9 cellular contexts compared by ENCODE assay signal in the genomic region with DNA sequence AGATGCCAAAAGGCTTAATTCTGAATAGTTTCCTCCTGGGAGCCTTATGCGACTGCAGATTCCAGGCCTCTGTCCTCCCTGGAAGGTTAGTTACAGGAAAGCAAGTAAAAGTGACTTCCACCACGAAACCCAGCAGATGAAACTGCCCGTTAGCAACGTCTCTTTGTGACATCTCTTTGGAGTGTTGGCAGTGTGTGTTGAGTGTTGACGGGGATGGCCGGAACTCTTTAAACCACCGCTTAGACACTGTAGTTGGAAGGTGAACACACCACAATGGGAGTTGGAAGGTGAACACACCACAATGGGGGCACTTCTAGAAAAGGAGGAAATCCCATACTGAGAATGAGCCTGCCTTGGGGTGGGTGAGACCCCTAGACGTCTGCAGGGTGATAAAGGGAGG. TPM values are rescaled to one million over a fixed set of nuclear protein-coding genes. Genes with fewer than 3 reads are reported as not detected.
DNase-seq lines count a peak whose midpoint lies in the region; ATAC-seq, FAIRE-seq and TF ChIP-seq lines count a peak whose summit lies in the region.
"Had no signal": no experiment of that assay in that cellular context is flagged by ENCODE, and none has a peak within 500 bp of the region (broad histone marks: within the 10 kb centered on the region; RNA-seq: fewer than 3 reads in every experiment).

No MANE protein-coding gene starts in this region.

- no peaks in the 10 kb centered on the region for H3K36me3 ChIP-seq in small intestine (ENCODE audit: control insufficient read depth in 2 of 2, insufficient read depth in 2 of 2, low read length in 2 of 2)
- H3K36me3 ChIP-seq in tibial artery = no peaks in the 10 kb centered on the region
- H3K36me3 ChIP-seq in smooth muscle cell (ENCODE audit: low read depth) = no peaks in the 10 kb centered on the region

- no peaks in the 10 kb centered on the region for H4K20me1 ChIP-seq in smooth muscle cell (ENCODE audit: low read depth)

- DNase-seq in GM12891 (ENCODE audit: insufficient read length, low spot score) (no peak), NCI-H69 (lab: John Stamatoyannopoulos, UW) (peak; percentile 35), small intestine (no peak), substantia nigra (lab: John Stamatoyannopoulos, UW) (no peak), tibial artery (no peak), smooth muscle cell (lab: John Stamatoyannopoulos, UW; ENCODE audit: unreplicated experiment) (no peak)
- DNase-seq in central memory CD4-positive, alpha-beta T cell = peak; percentile 34
- DNase-seq: GDM1 had no signal

- FAIRE-seq in GM12891 (lab: Jason Lieb, UNC) = peak; percentile 75
- FAIRE-seq in small intestine (lab: Jason Lieb, UNC) = no peak

- intact Hi-C loops in tibial artery (cut with DNase I; ENCODE audit: low total_unique reads) = no loop called here

- no peak overlapping the region for H3K9ac ChIP-seq in smooth muscle cell (ENCODE audit: low read depth)

- no peak for ATAC-seq in HG03442 (IDR thresholded peaks at IDR 0.05; ENCODE audit: unreplicated experiment)

- H3K9me3 ChIP-seq in small intestine (ENCODE audit: control insufficient read depth, low read depth) = no peaks in the 10 kb centered on the region
- no peaks in the 10 kb centered on the region for H3K9me3 ChIP-seq in tibial artery
- H3K9me3 ChIP-seq in smooth muscle cell (replicated peaks; ENCODE audit: low read depth) = no peaks in the 10 kb centered on the region

- H3K4me3 ChIP-seq in small intestine (ENCODE audit: low read depth in 1 of 2, low read length in 2 of 2) (peak overlapping the region in 1 of 2 donors; percentile 48), tibial artery (no peak overlapping the region), smooth muscle cell (no peak overlapping the region)

- peaks cover 3 to 7% of the 10 kb centered on the region in 2 donors for H3K27me3 ChIP-seq in small intestine (ENCODE audit: control insufficient read depth in 2 of 2, insufficient read depth in 2 of 2, low read length in 2 of 2)
- H3K27me3 ChIP-seq in tibial artery = peaks cover 0 to 54% of the 10 kb centered on the region in 2 donors
- H3K27me3 ChIP-seq in smooth muscle cell (ENCODE audit: low read depth) = peaks cover 58% of the 10 kb centered on the region

- no peaks in the 10 kb centered on the region for H3F3A ChIP-seq in smooth muscle cell (ENCODE audit: low read depth)

- no peak overlapping the region for H2AFZ ChIP-seq in smooth muscle cell (ENCODE audit: low read depth)

- no peaks in the 10 kb centered on the region for H3K79me2 ChIP-seq in smooth muscle cell (ENCODE audit: low read depth)

- H3K4me2 ChIP-seq in smooth muscle cell = no peak overlapping the region

- no peak for TF ChIP-seq POLR2A in GM12891 (IDR thresholded peaks at IDR 0.05; ENCODE audit: low read depth, low read length)

- H3K4me1 ChIP-seq in small intestine (ENCODE audit: control insufficient read depth in 2 of 2, insufficient read depth in 1 of 2, low read depth in 1 of 2, low read length in 1 of 2) (no peaks in the 10 kb centered on the region), tibial artery (peaks cover 0 to 8% (median 3%) of the 10 kb centered on the region in 4 donors), smooth muscle cell (ENCODE audit: low read depth) (no peaks in the 10 kb centered on the region)

- H3K27ac ChIP-seq in small intestine (ENCODE audit: low read depth in 1 of 2, low read length in 1 of 2) = peak overlapping the region; percentile 75 to 83
- no peak overlapping the region for H3K27ac ChIP-seq in substantia nigra (ENCODE audit: low read depth, low read length, poor library complexity, severe bottlenecking)
- H3K27ac ChIP-seq in tibial artery = no peak overlapping the region
- no peak overlapping the region for H3K27ac ChIP-seq in smooth muscle cell (ENCODE audit: low read depth)

- WGBS in small intestine, 3 donors = 64 to 80% (median 80%) methylated on average over 8 of the region's 8 CpGs
- WGBS in smooth muscle cell (ENCODE audit: low lambda C conversion rate) = 85% methylated on average over 8 of the region's 8 CpGs

- no peak for TF ChIP-seq CTCF in tibial artery (IDR thresholded peaks at IDR 0.05)
- TF ChIP-seq CTCF in smooth muscle cell (IDR thresholded peaks at IDR 0.05; ENCODE audit: borderline replicate concordance, insufficient read depth, poor library complexity, severe bottlenecking) = no peak

TF ChIP-seq in GM12891, 5 proteins besides CTCF, POLR2A, EP300 and RAD21:
- TF ChIP-seq TAF1 (IDR thresholded peaks at IDR 0.05; ENCODE audit: low read depth, low read length) (no peak), POU2F2 (IDR thresholded peaks at IDR 0.05; ENCODE audit: low read depth, low read length) (no peak), PAX5 (IDR thresholded peaks at IDR 0.05; ENCODE audit: insufficient read depth, low read length, severe bottlenecking) (no peak), SPI1 (IDR thresholded peaks at IDR 0.05; ENCODE audit: low read depth, low read length) (no peak), POLR2AphosphoS5 (IDR thresholded peaks at IDR 0.05; ENCODE audit: low read depth, low read length) (no peak)

RNA-seq across cellular contexts. Expression of a gene that starts 0.9 kb away (rescaled TPM):
- polyA plus RNA-seq in GM12891 (2012; ENCODE audit: low read depth, missing spikeins) = 52.8 TPM
- polyA plus RNA-seq in small intestine (1 to 10 TPM; 2.0 to 8.1 (median 2.1) TPM), smooth muscle cell (not detected in 2 replicates)
- total RNA-seq in smooth muscle cell = not detected in 2 replicates

Comparison
In these comparisons a context has a peak if more than half of its experiments do, and no peak if none do; other contexts are left out.
1. DNase-seq: peak in NCI-H69 (single experiment) and central memory CD4-positive, alpha-beta T cell (single experiment); none in GM12891 (single experiment), small intestine (single experiment), substantia nigra (0 of 49), tibial artery (0 of 2) and smooth muscle cell (single experiment).
2. H3K27ac ChIP-seq: peak in small intestine (2 of 2); none in substantia nigra (single experiment), tibial artery (0 of 2) and smooth muscle cell (single experiment).